In genomic region chr19:51002101-51002532, GRCh38 we compare ENCODE assay signal across 1 cellular context.
TF ChIP-seq lines count a peak whose summit lies in the region.

No MANE protein-coding gene starts in this region.

TF ChIP-seq in K562, 482 proteins besides CTCF, POLR2A, EP300 and RAD21:
- TF ChIP-seq PRDM10 (IDR thresholded peaks at IDR 0.05; ENCODE audit: partially characterized antibody) (peak; percentile 87), CBX3 (IDR thresholded peaks at IDR 0.05; ENCODE audit: borderline replicate concordance in 1 of 2, low read length in 2 of 2) (no peak), MYBL2 (IDR thresholded peaks at IDR 0.05; ENCODE audit: low read depth) (no peak), MYBL2 (CRISPR knock-in tag; IDR thresholded peaks at IDR 0.05; ENCODE audit: borderline replicate concordance) (no peak), ZNF3 (CRISPR knock-in tag; IDR thresholded peaks at IDR 0.05) (no peak), SLC30A9 (CRISPR knock-in tag; IDR thresholded peaks at IDR 0.05) (no peak), HDAC3 (IDR thresholded peaks at IDR 0.05; ENCODE audit: borderline replicate concordance, partially characterized antibody) (no peak), CC2D1A (IDR thresholded peaks at IDR 0.05) (peak; percentile 92), ELF2 (CRISPR knock-in tag; IDR thresholded peaks at IDR 0.05) (0 out of 2 replicates have a peak, but pooled peaks have one; percentile 31), BACH1 (tag; IDR thresholded peaks at IDR 0.05) (no peak), NUFIP1 (IDR thresholded peaks at IDR 0.05; ENCODE audit: partially characterized antibody) (no peak), ZNF197 (CRISPR knock-in tag; IDR thresholded peaks at IDR 0.05; ENCODE audit: low read depth) (no peak), GTF2A2 (tag; IDR thresholded peaks at IDR 0.05) (no peak), KLF16 (IDR thresholded peaks at IDR 0.05) (no peak), KDM5B (IDR thresholded peaks at IDR 0.05; ENCODE audit: insufficient replicate concordance, low read depth, low read length) (no peak), SMARCE1 (IDR thresholded peaks at IDR 0.05) (0 out of 2 replicates have a peak, but pooled peaks have one; percentile 17), NFRKB (IDR thresholded peaks at IDR 0.05; ENCODE audit: low read depth) (no peak), ZNF354B (CRISPR knock-in tag; IDR thresholded peaks at IDR 0.05) (no peak), MAZ (CRISPR knock-in tag; conservative IDR thresholded peaks at IDR 0.05 in 1 of 2, IDR thresholded peaks at IDR 0.05 in 1 of 2) (0 out of 4 replicates have a peak, but pooled peaks of 1 of the 2 experiments have one; percentile 37), ID3 (CRISPR knock-in tag; IDR thresholded peaks at IDR 0.05) (no peak), ID3 (tag; IDR thresholded peaks at IDR 0.05) (no peak), ZBTB5 (IDR thresholded peaks at IDR 0.05) (peak; percentile 90), HDAC2 (IDR thresholded peaks at IDR 0.05) (0 out of 2 replicates have a peak, but pooled peaks have one; percentile 19), ZNF23 (CRISPR knock-in tag; IDR thresholded peaks at IDR 0.05) (no peak), C11orf30 (IDR thresholded peaks at IDR 0.05; ENCODE audit: low read depth) (no peak), KLF10 (CRISPR knock-in tag; IDR thresholded peaks at IDR 0.05) (no peak), THRA (IDR thresholded peaks at IDR 0.05) (no peak), POLR2G (IDR thresholded peaks at IDR 0.05; ENCODE audit: low read depth, low read length) (no peak), MAFF (IDR thresholded peaks at IDR 0.05; ENCODE audit: low read length) (no peak), OTX1 (CRISPR knock-in tag; IDR thresholded peaks at IDR 0.05) (0 out of 2 replicates have a peak, but pooled peaks have one; percentile 30), ZNF232 (CRISPR knock-in tag; IDR thresholded peaks at IDR 0.05) (no peak), ZSCAN32 (CRISPR knock-in tag; IDR thresholded peaks at IDR 0.05) (no peak), KHSRP (IDR thresholded peaks at IDR 0.05) (no peak), ZNF41 (CRISPR knock-in tag; conservative IDR thresholded peaks at IDR 0.05) (no peak), NCOA2 (IDR thresholded peaks at IDR 0.05; ENCODE audit: partially characterized antibody in 2 of 2) (no peak), HDAC1 (IDR thresholded peaks at IDR 0.05) (0 out of 4 replicates have a peak, but pooled peaks of 1 of the 2 experiments have one; percentile 48), HOXB6 (CRISPR knock-in tag; IDR thresholded peaks at IDR 0.05; ENCODE audit: borderline replicate concordance) (no peak)
- TF ChIP-seq, protein P1, sequence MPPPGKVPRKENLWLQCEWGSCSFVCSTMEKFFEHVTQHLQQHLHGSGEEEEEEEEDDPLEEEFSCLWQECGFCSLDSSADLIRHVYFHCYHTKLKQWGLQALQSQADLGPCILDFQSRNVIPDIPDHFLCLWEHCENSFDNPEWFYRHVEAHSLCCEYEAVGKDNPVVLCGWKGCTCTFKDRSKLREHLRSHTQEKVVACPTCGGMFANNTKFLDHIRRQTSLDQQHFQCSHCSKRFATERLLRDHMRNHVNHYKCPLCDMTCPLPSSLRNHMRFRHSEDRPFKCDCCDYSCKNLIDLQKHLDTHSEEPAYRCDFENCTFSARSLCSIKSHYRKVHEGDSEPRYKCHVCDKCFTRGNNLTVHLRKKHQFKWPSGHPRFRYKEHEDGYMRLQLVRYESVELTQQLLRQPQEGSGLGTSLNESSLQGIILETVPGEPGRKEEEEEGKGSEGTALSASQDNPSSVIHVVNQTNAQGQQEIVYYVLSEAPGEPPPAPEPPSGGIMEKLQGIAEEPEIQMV (tag; conservative IDR thresholded peaks at IDR 0.05; ENCODE audit: low read depth): peak; percentile 85
- TF ChIP-seq, protein P2, sequence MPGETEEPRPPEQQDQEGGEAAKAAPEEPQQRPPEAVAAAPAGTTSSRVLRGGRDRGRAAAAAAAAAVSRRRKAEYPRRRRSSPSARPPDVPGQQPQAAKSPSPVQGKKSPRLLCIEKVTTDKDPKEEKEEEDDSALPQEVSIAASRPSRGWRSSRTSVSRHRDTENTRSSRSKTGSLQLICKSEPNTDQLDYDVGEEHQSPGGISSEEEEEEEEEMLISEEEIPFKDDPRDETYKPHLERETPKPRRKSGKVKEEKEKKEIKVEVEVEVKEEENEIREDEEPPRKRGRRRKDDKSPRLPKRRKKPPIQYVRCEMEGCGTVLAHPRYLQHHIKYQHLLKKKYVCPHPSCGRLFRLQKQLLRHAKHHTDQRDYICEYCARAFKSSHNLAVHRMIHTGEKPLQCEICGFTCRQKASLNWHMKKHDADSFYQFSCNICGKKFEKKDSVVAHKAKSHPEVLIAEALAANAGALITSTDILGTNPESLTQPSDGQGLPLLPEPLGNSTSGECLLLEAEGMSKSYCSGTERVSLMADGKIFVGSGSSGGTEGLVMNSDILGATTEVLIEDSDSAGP (CRISPR knock-in tag; IDR thresholded peaks at IDR 0.05): no peak
